Comparison of ENCODE assay signal across 24 cellular contexts in the genomic region with DNA sequence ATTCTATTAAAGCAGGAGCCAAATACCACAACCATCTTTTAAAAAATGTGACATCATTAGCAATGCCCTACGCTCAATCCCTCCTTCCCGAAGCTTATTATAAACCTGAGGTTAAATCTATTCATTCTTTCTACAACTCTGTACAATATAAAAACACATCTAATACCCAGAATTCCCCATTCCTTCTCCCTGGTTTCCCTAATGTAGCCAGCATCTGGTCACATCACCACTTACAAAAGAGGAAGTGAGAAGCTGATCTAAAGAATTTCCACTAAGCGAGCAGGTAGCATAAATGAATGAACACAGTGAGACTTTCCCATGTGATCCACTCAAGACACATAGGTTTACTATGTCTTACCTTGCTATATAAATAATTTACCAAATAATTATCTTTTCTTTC.
A peak's percentile ranks its signal among the peaks of the same experiment; 100 is the strongest.
DNase-seq lines count a peak whose midpoint lies in the region; ATAC-seq and TF ChIP-seq lines count a peak whose summit lies in the region.
"Had no signal": no experiment of that assay in that cellular context is flagged by ENCODE, and none has a peak within 500 bp of the region (broad histone marks: within the 10 kb centered on the region; RNA-seq: fewer than 3 reads in every experiment).

No MANE protein-coding gene starts in this region.

- no peaks in the 10 kb centered on the region for H3K36me3 ChIP-seq in vagina
- H3K36me3 ChIP-seq: ascending aorta, thyroid gland had no signal

- no peaks in the 10 kb centered on the region for H3K36me3 Mint-ChIP-seq in stimulated activated naive B cell treated with anti-CD40 and anti-IgM and Interleukin-4, amounts not matched to agents 10 μg/mL and 1 μg/mL and 100 μg/mL, for 72 hours
- H3K36me3 Mint-ChIP-seq: natural killer cell treated with Interleukin-12 subunit alpha and Interleukin-12 subunit beta and Interleukin-15 and Interleukin-18, amount 100 ng/mL, for 72 hours had no signal

- no peak for TF ChIP-seq CTCF in vagina (IDR thresholded peaks at IDR 0.05)

- H3K27me3 ChIP-seq in vagina, result no peaks in the 10 kb centered on the region
- H3K27me3 ChIP-seq: ascending aorta, thyroid gland had no signal

- DNase-seq in MV-4-11 (lab: John Stamatoyannopoulos, UW) (peak; percentile 39), NCI-H69 (lab: John Stamatoyannopoulos, UW) (no peak), vagina (ENCODE audit: extremely low spot score in 2 of 2) (no peak)
- no peak for DNase-seq in stimulated activated naive B cell treated with anti-CD40 and anti-IgM and Interleukin-4, amounts not matched to agents 10 μg/mL and 1 μg/mL and 100 μg/mL, for 72 hours
- DNase-seq: activated CD4-positive, alpha-beta memory T cell treated with anti-CD3 and anti-CD28 coated beads, Interleukin-2, amount 10 ng/mL, durations not matched to agents 7 days and 5 days; activated CD4-positive, CD25-positive, alpha-beta regulatory T cell; activated naive CD4-positive, alpha-beta T cell treated with Interleukin-2 at 50 U/mL for 16 hours; DMS79 treated with DMSO at 0.1 percent for 48 hours; H9; mesendoderm; NCI-H1417 treated with DMSO at 0.1 percent for 48 hours; NCI-H2171; NCI-H748 treated with DMSO at 0.1 percent for 48 hours; PC-3; stimulated activated CD4-positive, alpha-beta T cell treated with anti-CD3 and anti-CD28 coated beads, Interleukin-1b, Interleukin-23, amount 100 ng/mL, for 48 hours; stimulated activated naive CD4-positive, alpha-beta T cell treated with Interleukin-2 at 50 U/mL for 16 hours; thyroid gland had no signal

- no peaks in the 10 kb centered on the region for H3K9me3 ChIP-seq in vagina
- H3K9me3 ChIP-seq: ascending aorta, thyroid gland had no signal

- H3K4me1 ChIP-seq in vagina, result peaks cover 38% of the 10 kb centered on the region

- no peak overlapping the region for H3K27ac Mint-ChIP-seq in stimulated activated naive B cell treated with anti-CD40 and anti-IgM and Interleukin-4, amounts not matched to agents 10 μg/mL and 1 μg/mL and 100 μg/mL, for 72 hours
- H3K27ac Mint-ChIP-seq: activated CD4-positive, alpha-beta memory T cell treated with anti-CD3 and anti-CD28 coated beads, Interleukin-2, amount 10 ng/mL, durations not matched to agents 7 days and 5 days; natural killer cell treated with Interleukin-12 subunit alpha and Interleukin-12 subunit beta and Interleukin-15 and Interleukin-18, amount 100 ng/mL, for 72 hours; T-helper 2 cell treated with Interferon-gamma antibody and Interleukin-4, amounts not matched to agents 5 μg/mL and 100 μg/mL, for 36 hours had no signal

- H3K4me3 ChIP-seq in vagina, result no peak overlapping the region
- H3K4me3 ChIP-seq: ascending aorta, thyroid gland had no signal

- H3K27ac ChIP-seq in vagina, result no peak overlapping the region
- H3K27ac ChIP-seq: thyroid gland had no signal

- H3K4me3 Mint-ChIP-seq in stimulated activated naive B cell treated with anti-CD40 and anti-IgM and Interleukin-4, amounts not matched to agents 10 μg/mL and 1 μg/mL and 100 μg/mL, for 72 hours, result no peak overlapping the region
- H3K4me3 Mint-ChIP-seq: activated CD4-positive, alpha-beta memory T cell treated with anti-CD3 and anti-CD28 coated beads, Interleukin-2, amount 10 ng/mL, durations not matched to agents 7 days and 5 days; H9; natural killer cell treated with Interleukin-12 subunit alpha and Interleukin-12 subunit beta and Interleukin-15 and Interleukin-18, amount 100 ng/mL, for 72 hours; T-helper 2 cell treated with Interferon-gamma antibody and Interleukin-4, amounts not matched to agents 5 μg/mL and 100 μg/mL, for 36 hours had no signal

- intact Hi-C loops in vagina (cut with DNase I), result no loop called here

- peaks cover 8 to 19% of the 10 kb centered on the region in 2 donors for H3K4me1 Mint-ChIP-seq in stimulated activated naive B cell treated with anti-CD40 and anti-IgM and Interleukin-4, amounts not matched to agents 10 μg/mL and 1 μg/mL and 100 μg/mL, for 72 hours
- H3K4me1 Mint-ChIP-seq: H9 had no signal

- H3K27me3 Mint-ChIP-seq in stimulated activated naive B cell treated with anti-CD40 and anti-IgM and Interleukin-4, amounts not matched to agents 10 μg/mL and 1 μg/mL and 100 μg/mL, for 72 hours, result no peaks in the 10 kb centered on the region

- no peaks in the 10 kb centered on the region for H3K9me3 Mint-ChIP-seq in stimulated activated naive B cell treated with anti-CD40 and anti-IgM and Interleukin-4, amounts not matched to agents 10 μg/mL and 1 μg/mL and 100 μg/mL, for 72 hours
- H3K9me3 Mint-ChIP-seq: activated CD4-positive, alpha-beta memory T cell treated with anti-CD3 and anti-CD28 coated beads, Interleukin-2, amount 10 ng/mL, durations not matched to agents 7 days and 5 days; H9; natural killer cell treated with Interleukin-12 subunit alpha and Interleukin-12 subunit beta and Interleukin-15 and Interleukin-18, amount 100 ng/mL, for 72 hours; T-helper 2 cell treated with Interferon-gamma antibody and Interleukin-4, amounts not matched to agents 5 μg/mL and 100 μg/mL, for 36 hours had no signal

- no peak for TF ChIP-seq POLR2A in vagina (IDR thresholded peaks at IDR 0.05)

- ATAC-seq in GM18511 (IDR thresholded peaks at IDR 0.05; ENCODE audit: unreplicated experiment), result peak; percentile 63
- ATAC-seq in GM21723 (IDR thresholded peaks at IDR 0.05; ENCODE audit: unreplicated experiment), result peak; percentile 54
- ATAC-seq in stimulated activated naive B cell treated with anti-CD40 and anti-IgM and Interleukin-4, amounts not matched to agents 10 μg/mL and 1 μg/mL and 100 μg/mL, for 72 hours (replicated peaks), result peak; percentile 59 to 63
- ATAC-seq in GM19023 (IDR thresholded peaks at IDR 0.05; ENCODE audit: unreplicated experiment), result no peak
- ATAC-seq: esophagus mucosa; natural killer cell treated with Interleukin-12 subunit alpha and Interleukin-12 subunit beta and Interleukin-15 and Interleukin-18, amount 100 ng/mL, for 72 hours; PC-3 had no signal
